Comparison of ENCODE assay signal across 8 cellular contexts in genomic region chr15:43492673-43493601, GRCh38. TPM values are rescaled to one million over a fixed set of nuclear protein-coding genes. Genes with fewer than 3 reads are reported as not detected.
DNase-seq lines count a peak whose midpoint lies in the region; TF ChIP-seq lines count a peak whose summit lies in the region.

TSS of gene TP53BP1 (minus strand) at chr15:43493156. CDS start at chr15:43493043, 113 bp downstream.

- H3K27me3 ChIP-seq in neuron (ENCODE audit: insufficient read depth, low read length), result no peaks in the 10 kb centered on the region

- peak; percentile 96 for DNase-seq in GM03348 (ENCODE audit: low spot score)
- peak; percentile 92 for DNase-seq in HFFc6
- peak; percentile 95 for DNase-seq in NB4 (ENCODE audit: low read depth)
- peak; percentile 48 for DNase-seq in SK-N-MC (ENCODE audit: low read depth, low spot score)
- DNase-seq in activated naive CD4-positive, alpha-beta T cell treated with anti-CD3 and anti-CD28 coated beads for 36 hours, result peak; percentile 97
- DNase-seq in foreskin melanocyte, result peak; percentile 85
- DNase-seq in stromal cell of bone marrow (ENCODE audit: low read depth), result peak; percentile 94

- H3K4me1 Mint-ChIP-seq in HFFc6 (ENCODE audit: low read depth), result peaks cover 27% of the 10 kb centered on the region
- H3K4me1 Mint-ChIP-seq in activated naive CD4-positive, alpha-beta T cell treated with anti-CD3 and anti-CD28 coated beads for 36 hours (ENCODE audit: low read depth), result peaks cover 27% of the 10 kb centered on the region

- peak within 1 kb of the TSS; percentile 94 for H3K4me3 Mint-ChIP-seq in HFFc6
- peak within 1 kb of the TSS; percentile 96 for H3K4me3 Mint-ChIP-seq in activated naive CD4-positive, alpha-beta T cell treated with anti-CD3 and anti-CD28 coated beads for 36 hours

- intact Hi-C loops in activated naive CD4-positive, alpha-beta T cell treated with anti-CD3 and anti-CD28 coated beads for 36 hours (cut with micrococcal nuclease), result loop anchor here (1.0 to 10.0 kb wide), 3 partner anchors 17 to 702 kb away; partner anchors contain the start of gene FRMD5

- H3K4me3 ChIP-seq in NB4 (ENCODE audit: low read depth, low read length), result peak within 1 kb of the TSS; percentile 83
- peak within 1 kb of the TSS; percentile 95 for H3K4me3 ChIP-seq in SK-N-MC
- H3K4me3 ChIP-seq in neuron (ENCODE audit: low read length), result peak within 1 kb of the TSS; percentile 72

- H3K9me3 Mint-ChIP-seq in HFFc6, result no peaks in the 10 kb centered on the region
- H3K9me3 Mint-ChIP-seq in activated naive CD4-positive, alpha-beta T cell treated with anti-CD3 and anti-CD28 coated beads for 36 hours, result no peaks in the 10 kb centered on the region

- no peaks in the 10 kb centered on the region; the same call in 1 of the 2 replicates for H3K27me3 Mint-ChIP-seq in HFFc6 (ENCODE audit: insufficient read depth)
- H3K27me3 Mint-ChIP-seq in activated naive CD4-positive, alpha-beta T cell treated with anti-CD3 and anti-CD28 coated beads for 36 hours (ENCODE audit: low read depth), result no peaks in the 10 kb centered on the region

- H3K9ac ChIP-seq in SK-N-MC (ENCODE audit: insufficient read length), result peak within 1 kb of the TSS; percentile 73

- H3K36me3 Mint-ChIP-seq in HFFc6 (ENCODE audit: low read depth), result peaks cover 15% of the 10 kb centered on the region
- H3K36me3 Mint-ChIP-seq in activated naive CD4-positive, alpha-beta T cell treated with anti-CD3 and anti-CD28 coated beads for 36 hours (ENCODE audit: low read depth), result peaks cover 6% of the 10 kb centered on the region

- peak within 1 kb of the TSS; percentile 56 for H2AFZ ChIP-seq in neuron (ENCODE audit: low read depth, low read length)

- H3K36me3 ChIP-seq in SK-N-MC (ENCODE audit: insufficient read depth, low read length) (peaks cover 39% of the 10 kb centered on the region), neuron (ENCODE audit: insufficient read depth, low read length) (peaks cover 29% of the 10 kb centered on the region)

- peak within 1 kb of the TSS; percentile 94 for H3K27ac Mint-ChIP-seq in HFFc6
- peak within 1 kb of the TSS; percentile 92 for H3K27ac Mint-ChIP-seq in activated naive CD4-positive, alpha-beta T cell treated with anti-CD3 and anti-CD28 coated beads for 36 hours

- H3K4me1 ChIP-seq in neuron (ENCODE audit: insufficient read depth, low read length), result peaks cover 21% of the 10 kb centered on the region

- TF ChIP-seq POLR2A in NB4 (IDR thresholded peaks at IDR 0.05; ENCODE audit: extremely low read depth, insufficient read length), result peak; percentile 53

- H3K27ac ChIP-seq in SK-N-MC, result 0 out of 2 replicates have a peak within 1 kb of the TSS, but pooled peaks have one; percentile 21

- TF ChIP-seq CTCF in HFFc6 (IDR thresholded peaks at IDR 0.05) (no peak), NB4 (IDR thresholded peaks at IDR 0.05; ENCODE audit: low read depth, low read length) (no peak)

- H3K9me3 ChIP-seq in SK-N-MC (ENCODE audit: low read depth, low read length), result no peaks in the 10 kb centered on the region
- H3K9me3 ChIP-seq in neuron (ENCODE audit: low read length), result peaks cover 2% of the 10 kb centered on the region

- CTCF ChIA-PET in activated naive CD4-positive, alpha-beta T cell treated with anti-CD3 and anti-CD28 coated beads for 36 hours (lab: Charles Lee), result interaction anchor here (0.6 to 3.0 kb wide), 4 partner anchors 18 to 774 kb away, joined by 3 to 15 read pairs (median 8); no protein-coding TSS in a partner anchor

RNA-seq across cellular contexts. Expression of gene TP53BP1, which starts in this region (rescaled TPM):
- total RNA-seq in HFFc6 (2021; fragmentation: NEBNext Ultra II Directional; extraction: Animal tissue kit (Norgen Biotek cat#: 25700)), result 10 to 100 TPM; 44.7 to 49.5 (median 46.4) TPM
- total RNA-seq in activated naive CD4-positive, alpha-beta T cell treated with anti-CD3 and anti-CD28 coated beads for 36 hours, result 10 to 100 TPM; 18.9 to 22.3 TPM

Comparison
In these comparisons a context has a peak if more than half of its experiments do, and no peak if none do; other contexts are left out.
1. Peak in every context shown above with its lines: DNase-seq, H3K4me3 ChIP-seq and H3K27ac ChIP-seq.